8 cellular contexts compared by ENCODE assay signal in the genomic region with DNA sequence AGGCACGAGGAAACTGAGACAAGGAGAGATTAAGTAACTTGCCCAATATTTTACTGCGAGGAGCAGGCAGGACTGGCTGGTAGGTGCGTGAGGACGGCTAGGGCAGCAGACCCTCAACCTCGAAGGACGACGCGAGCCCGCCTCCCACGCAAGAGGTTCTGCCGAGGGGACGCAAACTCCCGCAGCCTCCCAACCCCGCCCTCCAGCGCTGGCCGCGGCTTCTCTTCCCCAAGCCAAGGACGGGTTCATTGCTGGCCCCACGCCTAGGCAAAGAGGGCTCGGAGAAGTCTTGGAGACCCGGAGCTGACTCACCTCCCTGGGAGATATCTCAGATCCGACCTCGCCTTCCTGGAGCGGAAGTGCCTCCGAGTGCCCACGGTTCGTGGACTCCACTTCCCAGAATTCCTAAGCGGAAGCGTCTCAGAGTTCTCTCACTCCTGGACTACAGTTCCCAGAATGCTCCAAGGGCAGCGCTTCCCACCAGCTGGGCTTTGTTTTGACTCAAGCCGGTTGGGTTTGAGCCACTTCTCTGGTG. TPM values are rescaled to one million over a fixed set of nuclear protein-coding genes. Genes with fewer than 3 reads are reported as not detected.
A peak's percentile ranks its signal among the peaks of the same experiment; 100 is the strongest.
DNase-seq lines count a peak whose midpoint lies in the region; ATAC-seq and TF ChIP-seq lines count a peak whose summit lies in the region.

A gene (minus strand): TSS at position 367 of the 535 bp plus-strand sequence. CDS start 1,621 bp downstream, outside the sequence.

- H3K4me1 ChIP-seq in DOHH2 (ENCODE audit: control insufficient read depth, low read length), result 0 out of 2 replicates have a peak, but pooled peaks cover 4% of the 10 kb centered on the region
- peaks cover 15% of the 10 kb centered on the region for H3K4me1 ChIP-seq in GM23248 (ENCODE audit: insufficient read depth)

- in situ Hi-C loops in GM23248 (cut with MboI), result no loop called here

- H3K4me3 Mint-ChIP-seq in stimulated activated naive CD8-positive, alpha-beta T cell treated with anti-CD3 and anti-CD28 coated beads, Interleukin-15, amount 100 ng/mL, for 72 hours, result peak within 1 kb of the TSS; percentile 90 to 93

- no peak for TF ChIP-seq RAD21 in neural cell (conservative IDR thresholded peaks at IDR 0.05)

- peak within 1 kb of the TSS; percentile 67 to 92 for H3K27ac Mint-ChIP-seq in stimulated activated naive CD8-positive, alpha-beta T cell treated with anti-CD3 and anti-CD28 coated beads, Interleukin-15, amount 100 ng/mL, for 72 hours

- H3K27me3 ChIP-seq in DOHH2 (ENCODE audit: control insufficient read depth, low read length) (no peaks in the 10 kb centered on the region), GM23248 (replicated peaks; ENCODE audit: insufficient read depth) (no peaks in the 10 kb centered on the region), neural cell (ENCODE audit: insufficient read depth, low read depth, low read length) (no peaks in the 10 kb centered on the region)

- H3K27ac ChIP-seq in DOHH2 (ENCODE audit: low read depth, low read length) (no peak within 1 kb of the TSS), GM23248 (peak within 1 kb of the TSS; percentile 85), neural cell (ENCODE audit: low read length) (peak within 1 kb of the TSS; percentile 26)

- H3F3A ChIP-seq in DOHH2 (ENCODE audit: control insufficient read depth, insufficient read depth) (no peaks in the 10 kb centered on the region), GM23248 (ENCODE audit: insufficient read depth) (peaks cover 26% of the 10 kb centered on the region), neural cell (ENCODE audit: insufficient read depth, low read length, poor library complexity, severe bottlenecking) (no peaks in the 10 kb centered on the region)

- H3K36me3 ChIP-seq in DOHH2 (ENCODE audit: control insufficient read depth, low read length) (no peaks in the 10 kb centered on the region), GM23248 (ENCODE audit: low read depth) (0 out of 2 replicates have a peak, but pooled peaks cover 3% of the 10 kb centered on the region), neural cell (ENCODE audit: insufficient read depth, low read length) (peaks cover 7% of the 10 kb centered on the region)

- no peaks in the 10 kb centered on the region for H3K27me3 Mint-ChIP-seq in stimulated activated naive CD8-positive, alpha-beta T cell treated with anti-CD3 and anti-CD28 coated beads, Interleukin-15, amount 100 ng/mL, for 72 hours

- H3K4me3 ChIP-seq in DOHH2 (ENCODE audit: low read length), result peak within 1 kb of the TSS; percentile 78
- peak within 1 kb of the TSS; percentile 89 for H3K4me3 ChIP-seq in GM23248
- peak within 1 kb of the TSS; percentile 74 for H3K4me3 ChIP-seq in LNCaP clone FGC (ENCODE audit: low read depth, low read length)
- peak within 1 kb of the TSS; percentile 71 to 91 for H3K4me3 ChIP-seq in foreskin fibroblast (ENCODE audit: low read depth in 1 of 2, low read length in 2 of 2)
- H3K4me3 ChIP-seq in neural cell (ENCODE audit: low read length), result peak within 1 kb of the TSS; percentile 86

- H4K20me1 ChIP-seq in DOHH2 (ENCODE audit: control insufficient read depth, insufficient read depth, low read depth, low read length) (no peaks in the 10 kb centered on the region), GM23248 (ENCODE audit: insufficient read depth) (no peaks in the 10 kb centered on the region), neural cell (ENCODE audit: insufficient read depth) (no peaks in the 10 kb centered on the region)

- peak within 1 kb of the TSS; percentile 68 for H3K4me2 ChIP-seq in DOHH2 (ENCODE audit: low read length)
- peak within 1 kb of the TSS; percentile 98 for H3K4me2 ChIP-seq in GM23248 (ENCODE audit: unreplicated experiment)
- H3K4me2 ChIP-seq in neural cell (ENCODE audit: low read length), result peak within 1 kb of the TSS; percentile 98

- peak within 1 kb of the TSS; percentile 95 for H2AFZ ChIP-seq in GM23248
- peak within 1 kb of the TSS; percentile 77 for H2AFZ ChIP-seq in neural cell (ENCODE audit: low read depth, low read length)

- ATAC-seq in stimulated activated naive CD8-positive, alpha-beta T cell treated with anti-CD3 and anti-CD28 coated beads, Interleukin-15, amount 100 ng/mL, for 72 hours, result peak; percentile 89

- H3K9ac ChIP-seq in GM23248 (peak within 1 kb of the TSS; percentile 86), neural cell (ENCODE audit: low read length) (peak within 1 kb of the TSS; percentile 62)

- peak; percentile 25 for TF ChIP-seq EP300 in neural cell (conservative IDR thresholded peaks at IDR 0.05; ENCODE audit: poor library complexity, severe bottlenecking)

- WGBS in GM23248 (ENCODE audit: low coverage in 1 of 2, low lambda C conversion rate in 2 of 2, missing lambda C conversion rate in 2 of 2), 2 experiments, result 0 to 1% methylated on average over 31 of the region's 31 CpGs

- H3K9me3 Mint-ChIP-seq in stimulated activated naive CD8-positive, alpha-beta T cell treated with anti-CD3 and anti-CD28 coated beads, Interleukin-15, amount 100 ng/mL, for 72 hours, result peaks cover 13 to 17% of the 10 kb centered on the region in 2 donors

- H3K4me1 Mint-ChIP-seq in stimulated activated naive CD8-positive, alpha-beta T cell treated with anti-CD3 and anti-CD28 coated beads, Interleukin-15, amount 100 ng/mL, for 72 hours, result peaks cover 17% of the 10 kb centered on the region

- DNase-seq in GM23248 (peak; percentile 99), LNCaP clone FGC (ENCODE audit: low read depth) (peak; percentile 80), SHP77 (lab: John Stamatoyannopoulos, UW) (peak; percentile 92 to 96), foreskin fibroblast (peak; percentile 97 to 99)
- peak; percentile 60 for DNase-seq in activated gamma-delta T cell treated with anti-CD3 and anti-CD28 coated beads, Interleukin-2, amount 50 U/mL, for 16 hours (ENCODE audit: low read depth)
- DNase-seq in stimulated activated naive CD8-positive, alpha-beta T cell treated with anti-CD3 and anti-CD28 coated beads, Interleukin-15, amount 100 ng/mL, for 72 hours, result peak; percentile 67 to 77

- H3K79me2 ChIP-seq in DOHH2 (ENCODE audit: control insufficient read depth, low read length), result no peaks in the 10 kb centered on the region
- H3K79me2 ChIP-seq in GM23248 (ENCODE audit: insufficient read depth), result no peaks in the 10 kb centered on the region
- peaks cover 12% of the 10 kb centered on the region for H3K79me2 ChIP-seq in neural cell (replicated peaks; ENCODE audit: insufficient read depth, low read length)

- TF ChIP-seq CTCF in DOHH2 (IDR thresholded peaks at IDR 0.05; ENCODE audit: low read depth, low read length, poor library complexity, severe bottlenecking) (no peak), LNCaP clone FGC (IDR thresholded peaks at IDR 0.05; ENCODE audit: control insufficient read depth, extremely low read depth, insufficient read depth) (no peak), foreskin fibroblast (IDR thresholded peaks at IDR 0.05; ENCODE audit: low read depth, low read length) (no peak), neural cell (IDR thresholded peaks at IDR 0.05; ENCODE audit: poor library complexity, severe bottlenecking) (no peak)

- peaks cover 7% of the 10 kb centered on the region; the same call in 1 of the 2 replicates for H3K9me3 ChIP-seq in DOHH2 (ENCODE audit: control insufficient read depth, insufficient read depth, low read length)
- H3K9me3 ChIP-seq in GM23248 (ENCODE audit: low read depth), result no peaks in the 10 kb centered on the region
- no peaks in the 10 kb centered on the region for H3K9me3 ChIP-seq in neural cell (ENCODE audit: low read length)

- no peaks in the 10 kb centered on the region for H3K9me2 ChIP-seq in DOHH2 (replicated peaks; ENCODE audit: control insufficient read depth, low read length)
- no peaks in the 10 kb centered on the region for H3K9me2 ChIP-seq in GM23248 (ENCODE audit: insufficient read depth)
- H3K9me2 ChIP-seq in neural cell (ENCODE audit: insufficient read depth, low read length), result no peaks in the 10 kb centered on the region

TF ChIP-seq in neural cell, 6 proteins besides CTCF, POLR2A, EP300 and RAD21:
- peak; percentile 88 for TF ChIP-seq MXI1 (conservative IDR thresholded peaks at IDR 0.05; ENCODE audit: poor library complexity, severe bottlenecking)
- peak; percentile 65 for TF ChIP-seq POLR2AphosphoS5 (IDR thresholded peaks at IDR 0.05)
- TF ChIP-seq TAF1 (IDR thresholded peaks at IDR 0.05; ENCODE audit: low read depth), result no peak
- TF ChIP-seq, protein P1, sequence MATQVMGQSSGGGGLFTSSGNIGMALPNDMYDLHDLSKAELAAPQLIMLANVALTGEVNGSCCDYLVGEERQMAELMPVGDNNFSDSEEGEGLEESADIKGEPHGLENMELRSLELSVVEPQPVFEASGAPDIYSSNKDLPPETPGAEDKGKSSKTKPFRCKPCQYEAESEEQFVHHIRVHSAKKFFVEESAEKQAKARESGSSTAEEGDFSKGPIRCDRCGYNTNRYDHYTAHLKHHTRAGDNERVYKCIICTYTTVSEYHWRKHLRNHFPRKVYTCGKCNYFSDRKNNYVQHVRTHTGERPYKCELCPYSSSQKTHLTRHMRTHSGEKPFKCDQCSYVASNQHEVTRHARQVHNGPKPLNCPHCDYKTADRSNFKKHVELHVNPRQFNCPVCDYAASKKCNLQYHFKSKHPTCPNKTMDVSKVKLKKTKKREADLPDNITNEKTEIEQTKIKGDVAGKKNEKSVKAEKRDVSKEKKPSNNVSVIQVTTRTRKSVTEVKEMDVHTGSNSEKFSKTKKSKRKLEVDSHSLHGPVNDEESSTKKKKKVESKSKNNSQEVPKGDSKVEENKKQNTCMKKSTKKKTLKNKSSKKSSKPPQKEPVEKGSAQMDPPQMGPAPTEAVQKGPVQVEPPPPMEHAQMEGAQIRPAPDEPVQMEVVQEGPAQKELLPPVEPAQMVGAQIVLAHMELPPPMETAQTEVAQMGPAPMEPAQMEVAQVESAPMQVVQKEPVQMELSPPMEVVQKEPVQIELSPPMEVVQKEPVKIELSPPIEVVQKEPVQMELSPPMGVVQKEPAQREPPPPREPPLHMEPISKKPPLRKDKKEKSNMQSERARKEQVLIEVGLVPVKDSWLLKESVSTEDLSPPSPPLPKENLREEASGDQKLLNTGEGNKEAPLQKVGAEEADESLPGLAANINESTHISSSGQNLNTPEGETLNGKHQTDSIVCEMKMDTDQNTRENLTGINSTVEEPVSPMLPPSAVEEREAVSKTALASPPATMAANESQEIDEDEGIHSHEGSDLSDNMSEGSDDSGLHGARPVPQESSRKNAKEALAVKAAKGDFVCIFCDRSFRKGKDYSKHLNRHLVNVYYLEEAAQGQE (IDR thresholded peaks at IDR 0.05; ENCODE audit: borderline replicate concordance), result no peak
- no peak for TF ChIP-seq EZH2 (IDR thresholded peaks at IDR 0.05; ENCODE audit: borderline replicate concordance, insufficient read depth, low read length, poor library complexity, severe bottlenecking)
- peak; percentile 47 for TF ChIP-seq SMC3 (conservative IDR thresholded peaks at IDR 0.05; ENCODE audit: poor library complexity)

RNA-seq across cellular contexts. Expression of the gene that starts here (rescaled TPM):
- 1.0 and 2.1 TPM in 2 replicates for total RNA-seq in GM23248 (2014; rRNA removed; shearing (Covaris generic))
- polyA plus RNA-seq in GM23248 (2016; fragmentation: Nextera tagmentation; extraction: Ambion mirVana) (1.4 and 2.6 TPM in 2 replicates), neural cell (7.0 and 12.6 TPM in 2 replicates)
- polyA minus RNA-seq in neural cell, result 20.9 and 23.3 TPM in 2 replicates
